ENCODE assay signal across 1 cellular context in genomic region chr9:131273146-131273545, GRCh38.
TF ChIP-seq lines count a peak whose summit lies in the region.

No MANE protein-coding gene starts in this region.

TF ChIP-seq in WTC11, 78 proteins besides CTCF, POLR2A, EP300 and RAD21 (continued from another document):
- TF ChIP-seq ZNF425 (CRISPR knock-in tag; conservative IDR thresholded peaks at IDR 0.05) (no peak), MLX (CRISPR knock-in tag; IDR thresholded peaks at IDR 0.05) (no peak), SMAD3 (CRISPR knock-in tag; IDR thresholded peaks at IDR 0.05; ENCODE audit: borderline replicate concordance) (no peak)
